Comparison of ENCODE assay signal across 8 cellular contexts in genomic region chr1:192477630-192478029, GRCh38.
DNase-seq lines count a peak whose midpoint lies in the region; ATAC-seq, FAIRE-seq and TF ChIP-seq lines count a peak whose summit lies in the region.

No MANE protein-coding gene starts in this region.

- FAIRE-seq in TTC549 (lab: Jason Lieb, UNC), result peak; percentile 98

- WGBS in suprapubic skin, result 3% methylated on average over 2 of the region's 2 CpGs

- H3K79me2 ChIP-seq in Karpas-422 (ENCODE audit: low read length), result no peaks in the 10 kb centered on the region

- no peak for ATAC-seq in HG03039 (IDR thresholded peaks at IDR 0.05; ENCODE audit: unreplicated experiment)

- H3K27ac ChIP-seq in Karpas-422 (ENCODE audit: low read length) (no peak overlapping the region), cardiac muscle cell (no peak overlapping the region), suprapubic skin (no peak overlapping the region)
- no peak overlapping the region for H3K27ac ChIP-seq in effector memory CD4-positive, alpha-beta T cell (ENCODE audit: insufficient read depth, low read length, poor library complexity, severe bottlenecking)

- no peak overlapping the region for H3K9ac ChIP-seq in Karpas-422 (ENCODE audit: low read length)

- H4K20me1 ChIP-seq in Karpas-422 (ENCODE audit: insufficient read depth, low read depth, low read length), result no peaks in the 10 kb centered on the region

- H3K36me3 ChIP-seq in Karpas-422 (ENCODE audit: insufficient read depth, low read length), result no peaks in the 10 kb centered on the region
- H3K36me3 ChIP-seq in cardiac muscle cell, result no peaks in the 10 kb centered on the region
- no peaks in the 10 kb centered on the region for H3K36me3 ChIP-seq in suprapubic skin
- no peaks in the 10 kb centered on the region for H3K36me3 ChIP-seq in effector memory CD4-positive, alpha-beta T cell (ENCODE audit: control insufficient read depth, insufficient read depth, low read length)

- DNase-seq in Daoy (ENCODE audit: low read depth) (peak; percentile 20), GM20000 (ENCODE audit: low spot score) (peak; percentile 45), Karpas-422 (peak; percentile 79), cardiac muscle cell (ENCODE audit: low read depth in 1 of 2, low spot score in 1 of 2) (peak; percentile 18 to 70), suprapubic skin (ENCODE audit: low spot score in 2 of 2) (no peak)
- DNase-seq in effector memory CD4-positive, alpha-beta T cell, result no peak

- H3K4me1 ChIP-seq in Karpas-422 (ENCODE audit: low read length) (peaks cover 18% of the 10 kb centered on the region), cardiac muscle cell (ENCODE audit: low read depth) (no peaks in the 10 kb centered on the region), suprapubic skin (peaks cover 14% of the 10 kb centered on the region)
- no peaks in the 10 kb centered on the region for H3K4me1 ChIP-seq in effector memory CD4-positive, alpha-beta T cell (ENCODE audit: control insufficient read depth, insufficient read depth, low read length, poor library complexity, severe bottlenecking)

- H3K4me3 ChIP-seq in Karpas-422 (ENCODE audit: low read length) (no peak overlapping the region), cardiac muscle cell (no peak overlapping the region), suprapubic skin (no peak overlapping the region)
- no peak overlapping the region for H3K4me3 ChIP-seq in effector memory CD4-positive, alpha-beta T cell (ENCODE audit: insufficient read depth, low read depth, low read length, poor library complexity, severe bottlenecking)

- no peak overlapping the region for H2AFZ ChIP-seq in Karpas-422 (ENCODE audit: low read length)

- H3K9me2 ChIP-seq in Karpas-422 (replicated peaks; ENCODE audit: insufficient read depth, low read length), result no peaks in the 10 kb centered on the region

- TF ChIP-seq CTCF in GM20000 (IDR thresholded peaks at IDR 0.05; ENCODE audit: extremely low read depth, missing control alignments), result no peak
- TF ChIP-seq CTCF in cardiac muscle cell (IDR thresholded peaks at IDR 0.05; ENCODE audit: low read depth, low read length), result peak; percentile 54
- TF ChIP-seq CTCF in suprapubic skin (IDR thresholded peaks at IDR 0.05), result peak; percentile 14 to 32

- H3K9me3 ChIP-seq in Karpas-422 (ENCODE audit: low read length) (no peaks in the 10 kb centered on the region), cardiac muscle cell (ENCODE audit: low read depth) (no peaks in the 10 kb centered on the region), suprapubic skin (no peaks in the 10 kb centered on the region)
- no peaks in the 10 kb centered on the region for H3K9me3 ChIP-seq in effector memory CD4-positive, alpha-beta T cell (ENCODE audit: control insufficient read depth, low read length)

- H3K4me2 ChIP-seq in Karpas-422 (ENCODE audit: low read depth, low read length, poor library complexity, severe bottlenecking), result peak overlapping the region; percentile 62

- no peaks in the 10 kb centered on the region for H3K27me3 ChIP-seq in Karpas-422 (ENCODE audit: low read length)
- H3K27me3 ChIP-seq in cardiac muscle cell, result no peaks in the 10 kb centered on the region
- H3K27me3 ChIP-seq in suprapubic skin, result no peaks in the 10 kb centered on the region
- no peaks in the 10 kb centered on the region for H3K27me3 ChIP-seq in effector memory CD4-positive, alpha-beta T cell (replicated peaks; ENCODE audit: control insufficient read depth, insufficient read depth, low read length, poor library complexity, severe bottlenecking)

- TF ChIP-seq POLR2A in suprapubic skin (IDR thresholded peaks at IDR 0.05), result no peak

- TF ChIP-seq EP300 in suprapubic skin (IDR thresholded peaks at IDR 0.05), result no peak

Comparison
In these comparisons a context has a peak if more than half of its experiments do, and no peak if none do; other contexts are left out.
1. DNase-seq: peak in Daoy (single experiment), GM20000 (single experiment), Karpas-422 (single experiment) and cardiac muscle cell (2 of 2); none in suprapubic skin (0 of 2) and effector memory CD4-positive, alpha-beta T cell (0 of 3).